20 cellular contexts compared by ENCODE assay signal in genomic region chr1:15923241-15923640, GRCh38. TPM values are rescaled to one million over a fixed set of nuclear protein-coding genes. Genes with fewer than 3 reads are reported as not detected.
DNase-seq lines count a peak whose midpoint lies in the region; ATAC-seq, FAIRE-seq and TF ChIP-seq lines count a peak whose summit lies in the region.
"Had no signal": no experiment of that assay in that cellular context is flagged by ENCODE, and none has a peak within 500 bp of the region (broad histone marks: within the 10 kb centered on the region; RNA-seq: fewer than 3 reads in every experiment).

No MANE protein-coding gene starts in this region.

- BruUV-seq in MCF 10A (replicated peaks; lab: Mats Ljungman, UMichigan) = no TSS peak

- peaks cover 72% of the 10 kb centered on the region for H3K36me3 Mint-ChIP-seq in MCF 10A (ENCODE audit: insufficient read depth, unreplicated experiment)

- TF ChIP-seq CTCF in MCF 10A (IDR thresholded peaks at IDR 0.05; ENCODE audit: unreplicated experiment) (no peak), breast epithelium (IDR thresholded peaks at IDR 0.05) (no peak), brain microvascular endothelial cell (IDR thresholded peaks at IDR 0.05; ENCODE audit: low read depth, low read length, missing control alignments) (no peak), colonic mucosa (IDR thresholded peaks at IDR 0.05) (no peak), gastroesophageal sphincter (IDR thresholded peaks at IDR 0.05) (no peak)

- 85 to 89% methylated on average over 2 of the region's 2 CpGs for WGBS in gastroesophageal sphincter (ENCODE audit: low coverage in 1 of 2), 2 donors

- intact Hi-C loops in MCF 10A (cut with micrococcal nuclease) (loop anchor here (5.0 kb wide), 1 partner anchor 91 kb away; no protein-coding TSS in a partner anchor), breast epithelium (cut with DNase I; ENCODE audit: low total_unique reads) (no loop called here), colonic mucosa (cut with DNase I) (no loop called here)

- peak; percentile 64 for DNase-seq in MCF 10A (ENCODE audit: unreplicated experiment)
- no peak for DNase-seq in breast epithelium (ENCODE audit: low spot score in 2 of 2)
- peak; percentile 73 for DNase-seq in brain microvascular endothelial cell
- DNase-seq in iris pigment epithelial cell (ENCODE audit: low read depth) = peak; percentile 82
- DNase-seq in colonic mucosa = no peak
- DNase-seq in activated effector memory CD4-positive, alpha-beta T cell treated with anti-CD3 and anti-CD28 coated beads, Interleukin-2, amount 50 U/mL, for 16 hours = no peak
- no peak for DNase-seq in GM19239 (ENCODE audit: insufficient read length, low spot score)
- DNase-seq: CD8-positive, alpha-beta memory T cell; hippocampal formation; Karpas-422; NCI-H1930; NCI-H526 treated with DMSO at 0.1 percent for 48 hours; right cardiac atrium; T-helper 1 cell; testis had no signal

- H3K4me3 ChIP-seq in breast epithelium (no peak overlapping the region), brain microvascular endothelial cell (ENCODE audit: low read depth, low read length) (no peak overlapping the region), colonic mucosa (no peak overlapping the region), gastroesophageal sphincter (no peak overlapping the region)
- H3K4me3 ChIP-seq: A549, cardiac muscle cell, testis had no signal

- POLR2A ChIA-PET in MCF 10A (lab: Yijun Ruan, JAX) = interaction anchor here (0.6 to 4.1 kb wide), 20 partner anchors 9 to 159 kb away, joined by 3 to 26 read pairs (median 4); partner anchors contain the start of gene SPEN

- H3K9me3 Mint-ChIP-seq in MCF 10A (ENCODE audit: unreplicated experiment) = no peaks in the 10 kb centered on the region
- H3K9me3 Mint-ChIP-seq: CD8-positive, alpha-beta memory T cell; natural killer cell treated with Interleukin-12 subunit alpha and Interleukin-12 subunit beta and Interleukin-15 and Interleukin-18, amount 100 ng/mL, for 72 hours; WTC11 had no signal

- H3K36me3 ChIP-seq in breast epithelium (no peaks in the 10 kb centered on the region), brain microvascular endothelial cell (replicated peaks) (peaks cover 32% of the 10 kb centered on the region), colonic mucosa (peaks cover 17% of the 10 kb centered on the region), gastroesophageal sphincter (peaks cover 0 to 97% of the 10 kb centered on the region in 2 donors)

- H3K9me3 ChIP-seq in breast epithelium = no peaks in the 10 kb centered on the region
- no peaks in the 10 kb centered on the region for H3K9me3 ChIP-seq in colonic mucosa
- no peaks in the 10 kb centered on the region for H3K9me3 ChIP-seq in gastroesophageal sphincter
- H3K9me3 ChIP-seq: A549, testis had no signal

- no peak for ATAC-seq in gastroesophageal sphincter
- ATAC-seq: A549; natural killer cell treated with Interleukin-12 subunit alpha and Interleukin-12 subunit beta and Interleukin-15 and Interleukin-18, amount 100 ng/mL, for 72 hours; WTC11 had no signal

- H3K4me1 ChIP-seq in breast epithelium = no peaks in the 10 kb centered on the region
- H3K4me1 ChIP-seq in colonic mucosa = no peaks in the 10 kb centered on the region
- H3K4me1 ChIP-seq in gastroesophageal sphincter = no peaks in the 10 kb centered on the region
- H3K4me1 ChIP-seq: testis had no signal

- no peak overlapping the region for H3K4me3 Mint-ChIP-seq in MCF 10A (ENCODE audit: unreplicated experiment)
- H3K4me3 Mint-ChIP-seq: CD8-positive, alpha-beta memory T cell; natural killer cell treated with Interleukin-12 subunit alpha and Interleukin-12 subunit beta and Interleukin-15 and Interleukin-18, amount 100 ng/mL, for 72 hours; WTC11 had no signal

- CTCF ChIA-PET in MCF 10A (lab: Yijun Ruan, JAX) = interaction anchor here (0.5 to 0.9 kb wide), 2 partner anchors 97 to 132 kb away, joined by 4 read pairs; no protein-coding TSS in a partner anchor

- H3K27ac ChIP-seq in breast epithelium (no peak overlapping the region), brain microvascular endothelial cell (peak overlapping the region; percentile 81), colonic mucosa (no peak overlapping the region), gastroesophageal sphincter (no peak overlapping the region)
- H3K27ac ChIP-seq: A549, testis had no signal

- H3K27me3 ChIP-seq in breast epithelium (no peaks in the 10 kb centered on the region), brain microvascular endothelial cell (replicated peaks) (no peaks in the 10 kb centered on the region), colonic mucosa (no peaks in the 10 kb centered on the region), gastroesophageal sphincter (no peaks in the 10 kb centered on the region)
- H3K27me3 ChIP-seq: cardiac muscle cell, testis had no signal

- TF ChIP-seq EP300 in gastroesophageal sphincter (IDR thresholded peaks at IDR 0.05) = no peak

- in situ Hi-C loops in brain microvascular endothelial cell (cut with HindIII; ENCODE audit: low pct_ligation_motif_present, low sequenced_read_pairs) = no loop called here

- peaks cover 11% of the 10 kb centered on the region for H3K4me1 Mint-ChIP-seq in MCF 10A (ENCODE audit: insufficient read depth, unreplicated experiment)

- no peak for FAIRE-seq in GM19239 (lab: Jason Lieb, UNC)
- FAIRE-seq: A549 had no signal

- TF ChIP-seq POLR2A in breast epithelium (IDR thresholded peaks at IDR 0.05) (no peak), gastroesophageal sphincter (IDR thresholded peaks at IDR 0.05) (no peak)

- no peak overlapping the region for H3K9ac ChIP-seq in colonic mucosa (ENCODE audit: low read depth in 2 of 2, low read length in 2 of 2)

- H3K27me3 Mint-ChIP-seq in MCF 10A (ENCODE audit: insufficient read depth, unreplicated experiment) = no peaks in the 10 kb centered on the region
- H3K27me3 Mint-ChIP-seq: CD8-positive, alpha-beta memory T cell; natural killer cell treated with Interleukin-12 subunit alpha and Interleukin-12 subunit beta and Interleukin-15 and Interleukin-18, amount 100 ng/mL, for 72 hours had no signal

- H3K27ac Mint-ChIP-seq in MCF 10A (ENCODE audit: low read depth, unreplicated experiment) = no peak overlapping the region
- H3K27ac Mint-ChIP-seq: natural killer cell treated with Interleukin-12 subunit alpha and Interleukin-12 subunit beta and Interleukin-15 and Interleukin-18, amount 100 ng/mL, for 72 hours had no signal

RNA-seq across cellular contexts. Expression of gene ZBTB17, which starts 52.7 kb away (rescaled TPM):
- total RNA-seq in MCF 10A (2022) (46.3 and 48.3 TPM in 2 replicates), breast epithelium (10 to 100 TPM; 21.9 to 40.3 (median 38.5) TPM), colonic mucosa (10 to 100 TPM; 24.9 to 36.3 TPM), gastroesophageal sphincter (10 to 100 TPM; 24.0 to 65.7 (median 29.0) TPM)

Comparison
In these comparisons a context has a peak if more than half of its experiments do, and no peak if none do; other contexts are left out.
1. DNase-seq: peak in MCF 10A (single experiment), brain microvascular endothelial cell (single experiment) and iris pigment epithelial cell (single experiment); none in breast epithelium (0 of 2), colonic mucosa (single experiment), activated effector memory CD4-positive, alpha-beta T cell treated with anti-CD3 and anti-CD28 coated beads, Interleukin-2, amount 50 U/mL, for 16 hours (single experiment) and GM19239 (single experiment).